ENCODE assay signal across 16 cellular contexts in genomic region chr7:101678138-101678479, GRCh38. TPM values are rescaled to one million over a fixed set of nuclear protein-coding genes. Genes with fewer than 3 reads are reported as not detected.
DNase-seq lines count a peak whose midpoint lies in the region; ATAC-seq, FAIRE-seq and TF ChIP-seq lines count a peak whose summit lies in the region.
"Had no signal": no experiment of that assay in that cellular context is flagged by ENCODE, and none has a peak within 500 bp of the region (broad histone marks: within the 10 kb centered on the region; RNA-seq: fewer than 3 reads in every experiment).

No MANE protein-coding gene starts in this region.

- H3K4me1 ChIP-seq in HepG2 (ENCODE audit: insufficient read depth, low read length) (no peaks in the 10 kb centered on the region), right lobe of liver (no peaks in the 10 kb centered on the region), K562 (replicated peaks in 1 of 2; ENCODE audit: control insufficient read depth in 2 of 2, insufficient read depth in 2 of 2, low read length in 2 of 2) (peaks cover 0 to 11% of the 10 kb centered on the region in 2 experiments; a peak in 1 of 5 replicates)

- POLR2A ChIA-PET in HepG2 (lab: Yijun Ruan, JAX) (no interaction called here), K562 (lab: Yijun Ruan, JAX) (no interaction called here)

- no peak overlapping the region for H3K4me3 ChIP-seq in HepG2 (replicated peaks in 1 of 3; ENCODE audit: insufficient read depth in 1 of 3, low read depth in 2 of 3, low read length in 3 of 3)
- no peak overlapping the region for H3K4me3 ChIP-seq in right lobe of liver
- H3K4me3 ChIP-seq in K562: no peak overlapping the region
- H3K4me3 ChIP-seq: BLaER1 had no signal

- H3K9me3 ChIP-seq in HepG2 (ENCODE audit: low read length): no peaks in the 10 kb centered on the region
- H3K9me3 ChIP-seq in right lobe of liver: no peaks in the 10 kb centered on the region
- no peaks in the 10 kb centered on the region for H3K9me3 ChIP-seq in K562 (replicated peaks; ENCODE audit: control insufficient read depth, insufficient read depth, low read depth, low read length)

- H4K20me1 ChIP-seq in HepG2 (ENCODE audit: insufficient read depth, low read length) (no peaks in the 10 kb centered on the region), K562 (replicated peaks; ENCODE audit: control insufficient read depth, insufficient read depth, low read length) (no peaks in the 10 kb centered on the region)
- H4K20me1 ChIP-seq: BLaER1 had no signal

- H3K27ac ChIP-seq in HepG2 (ENCODE audit: extremely low read length, insufficient read depth, low read length) (no peak overlapping the region), right lobe of liver (no peak overlapping the region), K562 (ENCODE audit: extremely low read depth, low read depth, low read length) (no peak overlapping the region)
- H3K27ac ChIP-seq: 22Rv1, BLaER1 had no signal

- peak overlapping the region in 2 of 3 experiments; percentile 42 to 51 for H3K27ac Mint-ChIP-seq in nephron

- H3K4me1 Mint-ChIP-seq in nephron: peaks cover 32% of the 10 kb centered on the region
- H3K4me1 Mint-ChIP-seq: CD4-positive, CD25-positive, alpha-beta regulatory T cell had no signal

- CTCF ChIA-PET in HepG2 (lab: Yijun Ruan, JAX; ENCODE audit: low intra/inter-chr PET ratio, low total read pairs) (no interaction called here), K562 (lab: Yijun Ruan, JAX; ENCODE audit: low intra/inter-chr PET ratio) (no interaction called here)

- H3K9ac ChIP-seq in HepG2 (ENCODE audit: insufficient read depth, low read depth, low read length) (no peak overlapping the region), K562 (ENCODE audit: insufficient read depth in 1 of 2, low read depth in 2 of 2, low read length in 2 of 2) (peak overlapping the region in 1 of 2 experiments; percentile 29; a peak in 1 of 4 replicates)
- H3K9ac ChIP-seq: BLaER1 had no signal

- TF ChIP-seq CTCF in HepG2 (CRISPR knock-in tag; IDR thresholded peaks at IDR 0.05): no peak
- TF ChIP-seq CTCF in right lobe of liver (IDR thresholded peaks at IDR 0.05): no peak
- TF ChIP-seq CTCF in K562 (IDR thresholded peaks at IDR 0.05 in 2 of 3, conservative IDR thresholded peaks at IDR 0.05 in 1 of 3; ENCODE audit: insufficient read depth in 2 of 3, low read depth in 1 of 3, low read length in 3 of 3): no peak
- no peak for TF ChIP-seq CTCF in nephron (IDR thresholded peaks at IDR 0.05; ENCODE audit: unreplicated experiment in 3 of 3)

- H3K79me2 ChIP-seq in HepG2 (ENCODE audit: insufficient read depth, low read length): no peaks in the 10 kb centered on the region
- H3K79me2 ChIP-seq in K562 (ENCODE audit: control insufficient read depth, insufficient read depth, low read length): no peaks in the 10 kb centered on the region

- no peaks in the 10 kb centered on the region for H3K9me1 ChIP-seq in K562 (ENCODE audit: control insufficient read depth, insufficient read depth, low read length)

- TF ChIP-seq EP300 in HepG2 (IDR thresholded peaks at IDR 0.05; ENCODE audit: low read depth in 2 of 2, low read length in 2 of 2): no peak
- TF ChIP-seq EP300 in HepG2 (CRISPR knock-in tag; IDR thresholded peaks at IDR 0.05; ENCODE audit: borderline replicate concordance): no peak
- TF ChIP-seq EP300 in K562 (IDR thresholded peaks at IDR 0.05; ENCODE audit: low read length): no peak

- no peaks in the 10 kb centered on the region for H3K36me3 ChIP-seq in HepG2 (replicated peaks in 1 of 2; ENCODE audit: control insufficient read depth in 1 of 2, insufficient read depth in 2 of 2, low read length in 2 of 2)
- H3K36me3 ChIP-seq in right lobe of liver: no peaks in the 10 kb centered on the region
- H3K36me3 ChIP-seq in K562 (ENCODE audit: control insufficient read depth, insufficient read depth, low read length): no peaks in the 10 kb centered on the region
- H3K36me3 ChIP-seq: BLaER1 had no signal

- H3K4me3 Mint-ChIP-seq in nephron: no peak overlapping the region
- H3K4me3 Mint-ChIP-seq: CD4-positive, CD25-positive, alpha-beta regulatory T cell had no signal

- no peak overlapping the region for H3K4me2 ChIP-seq in HepG2 (ENCODE audit: low read depth, low read length)
- no peak overlapping the region for H3K4me2 ChIP-seq in K562 (ENCODE audit: insufficient read depth, low read length)
- H3K4me2 ChIP-seq: BLaER1 had no signal

- no TSS peak for BruUV-seq in HepG2 (replicated peaks; lab: Mats Ljungman, UMichigan)
- BruUV-seq in K562 (replicated peaks; lab: Mats Ljungman, UMichigan): no TSS peak

- WGBS in HepG2 (ENCODE audit: low lambda C conversion rate): 49% methylated on average over 4 of the region's 7 CpGs
- WGBS in right lobe of liver (ENCODE audit: insufficient coverage, low coverage, low lambda C conversion rate, missing lambda C conversion rate): 85% methylated on average over 3 of the region's 7 CpGs
- WGBS in K562 (ENCODE audit: insufficient coverage, low coverage, missing lambda C conversion rate): 15% methylated on average over 7 of the region's 7 CpGs

- DNase-seq in HepG2 (ENCODE audit: low spot score) (no peak), right lobe of liver (no peak), K562 (ENCODE audit: extremely low read depth in 1 of 4, low spot score in 3 of 4) (no peak), DMS114 treated with DMSO at 0.1 percent for 48 hours (lab: John Stamatoyannopoulos, UW; ENCODE audit: unreplicated experiment) (no peak)
- DNase-seq in activated naive CD4-positive, alpha-beta T cell treated with anti-CD3 and anti-CD28 coated beads, Interleukin-2, amount 50 U/mL, for 16 hours: no peak
- DNase-seq: AML-193; CD4-positive, CD25-positive, alpha-beta regulatory T cell; KG1 had no signal

- H3K9me3 Mint-ChIP-seq in nephron: no peaks in the 10 kb centered on the region

- no peaks in the 10 kb centered on the region for H3K36me3 Mint-ChIP-seq in nephron (ENCODE audit: low read depth)
- H3K36me3 Mint-ChIP-seq: CD4-positive, CD25-positive, alpha-beta regulatory T cell had no signal

- no peak overlapping the region for H2AFZ ChIP-seq in HepG2 (ENCODE audit: low read length)
- H2AFZ ChIP-seq in K562 (ENCODE audit: low read depth, low read length): no peak overlapping the region

- H3K27me3 Mint-ChIP-seq in nephron (ENCODE audit: low read depth): no peaks in the 10 kb centered on the region
- H3K27me3 Mint-ChIP-seq: CD4-positive, CD25-positive, alpha-beta regulatory T cell had no signal

- TF ChIP-seq POLR2A in HepG2 (IDR thresholded peaks at IDR 0.05; ENCODE audit: insufficient read depth in 1 of 2, low read depth in 2 of 2, low read length in 2 of 2) (no peak), right lobe of liver (IDR thresholded peaks at IDR 0.05) (no peak), K562 (conservative IDR thresholded peaks at IDR 0.05) (no peak)

- no peak for TF ChIP-seq RAD21 in HepG2 (CRISPR knock-in tag; IDR thresholded peaks at IDR 0.05)
- TF ChIP-seq RAD21 in K562 (CRISPR knock-in tag; conservative IDR thresholded peaks at IDR 0.05 in 1 of 2, IDR thresholded peaks at IDR 0.05 in 1 of 2): no peak

- H3K27me3 ChIP-seq in HepG2 (ENCODE audit: control insufficient read depth in 1 of 2, insufficient read depth in 2 of 2, low read length in 2 of 2): no peaks in the 10 kb centered on the region
- H3K27me3 ChIP-seq in right lobe of liver: no peaks in the 10 kb centered on the region
- H3K27me3 ChIP-seq in K562 (ENCODE audit: control insufficient read depth in 2 of 2, insufficient read depth in 2 of 2, low read length in 2 of 2): peaks cover 0 to 15% of the 10 kb centered on the region in 2 experiments; a peak in 2 of 5 replicates
- H3K27me3 ChIP-seq: BLaER1 had no signal

- FAIRE-seq in HepG2 (lab: Jason Lieb, UNC) (no peak), K562 (lab: Jason Lieb, UNC) (no peak)
- FAIRE-seq: GM18507, H54 had no signal

- intact Hi-C loops in HepG2 (cut with micrococcal nuclease; ENCODE audit: unreplicated experiment) (no loop called here), right lobe of liver (cut with DNase I) (no loop called here), K562 (cut with micrococcal nuclease) (loop anchor here (5.0 kb wide), 1 partner anchor 76 kb away; no protein-coding TSS in a partner anchor)

- in situ Hi-C loops in HepG2 (cut with HindIII; ENCODE audit: extremely low pct_ligation_motif_present, low pct_unique_long_range_greater_than_20kb): loop anchor here (25.0 kb wide), 1 partner anchor 584 kb away; no protein-coding TSS in a partner anchor
- in situ Hi-C loops in K562 (cut with MboI): no loop called here

- ATAC-seq in HepG2: no peak
- no peak for ATAC-seq in right lobe of liver
- ATAC-seq in K562: no peak
- ATAC-seq in HG02970 (IDR thresholded peaks at IDR 0.05; ENCODE audit: low FRiP score, unreplicated experiment): no peak

RNA-seq across cellular contexts. Expression of gene MYL10, which starts 49.0 kb away (rescaled TPM):
- total RNA-seq in HepG2 (2016; rRNA removed; fragmentation: Illumina TruSeq; extraction: Trizol) (not detected in 2 replicates), right lobe of liver (not detected), K562 (2014; rRNA removed) (not detected in 2 replicates), K562 (2014; rRNA removed; fragmentation: Illumina TruSeq; extraction: Trizol) (not detected in 2 replicates), K562 (2015; rRNA removed; fragmentation: Illumina TruSeq; extraction: Trizol) (not detected in 2 replicates), K562 (2021) (not detected in 2 replicates)
- not detected in 2 replicates for total RNA-seq in HepG2 (2016; cell fraction: cytosol; rRNA removed; fragmentation: Illumina TruSeq; extraction: Trizol; ENCODE audit: low read depth)
- not detected in 2 replicates for total RNA-seq in HepG2 (2016; cell fraction: insoluble cytoplasmic fraction; rRNA removed; fragmentation: Illumina TruSeq; extraction: Trizol)
- not detected in 2 replicates for total RNA-seq in HepG2 (2016; cell fraction: membrane; rRNA removed; fragmentation: Illumina TruSeq; extraction: Trizol)
- total RNA-seq in HepG2 (2016; cell fraction: nucleus; rRNA removed; fragmentation: Illumina TruSeq; extraction: Trizol): not detected in 2 replicates
- polyA plus RNA-seq in HepG2 (2011; rRNA removed) (0.16 TPM in 1 of 2 replicates, not detected in the other), K562 (2011; rRNA removed) (not detected in 2 replicates), K562 (2014; fragmentation: Illumina TruSeq; extraction: Trizol) (not detected in 2 replicates), K562 (2014; fragmentation: Nextera tagmentation; extraction: Ambion mirVana) (not detected), K562 (2014; rRNA removed) (not detected in 2 replicates)
- polyA plus RNA-seq in HepG2 (2011; cell fraction: cytosol; rRNA removed): not detected in 2 replicates
- polyA plus RNA-seq in HepG2 (2011; cell fraction: nucleus; rRNA removed): not detected in 2 replicates
- not detected in 2 replicates for polyA plus RNA-seq in HepG2 (2012)
- polyA plus RNA-seq in HepG2 (2016; cell fraction: cytosol; fragmentation: Illumina TruSeq; extraction: Trizol; ENCODE audit: low read depth): not detected in 2 replicates
- polyA plus RNA-seq in HepG2 (2016; cell fraction: insoluble cytoplasmic fraction; fragmentation: Illumina TruSeq; extraction: Trizol; ENCODE audit: low read depth): not detected in 2 replicates
- not detected in 2 replicates for polyA plus RNA-seq in HepG2 (2016; cell fraction: membrane; fragmentation: Illumina TruSeq; extraction: Trizol; ENCODE audit: low read depth)
- polyA plus RNA-seq in HepG2 (2016; cell fraction: nucleus; fragmentation: Illumina TruSeq; extraction: Trizol; ENCODE audit: insufficient read depth, low read depth): not detected in 2 replicates
- not detected in 2 replicates for polyA minus RNA-seq in HepG2 (2011; rRNA and poly(A)+ RNA removed; ENCODE audit: low replicate concordance)
- not detected in 2 replicates for polyA minus RNA-seq in HepG2 (2011; cell fraction: cytosol; rRNA and poly(A)+ RNA removed)
- polyA minus RNA-seq in HepG2 (2011; cell fraction: nucleus; rRNA and poly(A)+ RNA removed): not detected in 2 replicates
- total RNA-seq in K562 (2011; cell fraction: chromatin; rRNA removed; ENCODE audit: low replicate concordance): not detected in 2 replicates
- not detected in 2 replicates for total RNA-seq in K562 (2011; cell fraction: nucleolus; rRNA removed)
- total RNA-seq in K562 (2011; cell fraction: nucleoplasm; rRNA removed): not detected in 2 replicates
- not detected in 2 replicates for polyA plus RNA-seq in K562 (2011; cell fraction: cytosol; rRNA removed)
- not detected in 2 replicates for polyA plus RNA-seq in K562 (2011; cell fraction: nucleus; rRNA removed)
- not detected in 2 replicates for polyA plus RNA-seq in K562 (2012)
- polyA minus RNA-seq in K562 (2011; rRNA and poly(A)+ RNA removed): not detected in 2 replicates
- polyA minus RNA-seq in K562 (2011; cell fraction: cytosol; rRNA and poly(A)+ RNA removed): not detected in 2 replicates
- polyA minus RNA-seq in K562 (2011; cell fraction: nucleus; rRNA and poly(A)+ RNA removed): not detected in 2 replicates
- total RNA-seq: CD4-positive, CD25-positive, alpha-beta regulatory T cell; Daoy; IMR-90 had no signal
- polyA plus RNA-seq: CD4-positive, CD25-positive, alpha-beta regulatory T cell; IMR-90 had no signal

Comparison
In these comparisons a context has a peak if more than half of its experiments do, and no peak if none do; other contexts are left out.
1. Of the 241 proteins assayed by ChIP-seq in both HepG2 and K562: peak only in HepG2: none; only in K562: none; in both: ZNF121; in neither: 238; mixed calls (peak in some experiments, not most) for 2.